Comparison of ENCODE assay signal across 8 cellular contexts in the genomic region with DNA sequence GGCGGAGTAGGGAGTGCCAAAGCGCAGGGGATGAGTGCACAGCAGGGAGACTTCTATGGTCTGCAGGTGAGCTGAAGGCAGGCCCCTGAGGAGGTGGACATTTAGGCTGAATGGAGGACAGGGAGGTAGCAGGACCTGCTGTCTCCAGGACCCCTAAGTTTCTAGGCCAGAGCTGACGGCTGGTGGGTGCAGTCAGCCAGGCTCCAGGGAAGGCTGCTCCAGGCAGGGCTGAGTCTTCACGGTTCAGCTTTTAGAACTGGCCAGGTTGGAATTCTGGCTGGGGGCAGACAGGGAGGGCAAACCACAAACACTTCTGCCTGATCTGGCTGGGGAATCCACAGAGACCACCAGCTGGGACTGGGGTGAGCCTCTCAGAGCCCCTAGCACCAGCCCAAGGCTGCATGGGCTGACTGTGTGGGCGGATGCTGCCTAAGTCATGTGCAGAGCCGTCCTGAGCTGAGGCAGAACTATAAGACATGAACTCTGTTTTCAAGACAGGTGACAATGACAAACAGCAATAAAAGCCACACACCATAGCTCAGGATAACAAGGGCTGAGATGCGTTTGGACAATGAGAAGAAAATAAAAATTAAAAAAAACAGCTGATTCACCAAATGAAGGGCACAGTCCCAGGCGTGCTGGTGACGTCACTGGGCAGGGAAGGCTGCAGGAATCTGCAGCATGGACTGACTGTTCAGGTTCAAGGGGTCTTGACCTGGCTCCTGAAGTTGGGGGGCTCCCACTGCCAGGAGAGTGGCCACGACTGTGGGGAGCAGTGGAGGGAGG.
DNase-seq lines count a peak whose midpoint lies in the region; ATAC-seq lines count a peak whose summit lies in the region.

No MANE protein-coding gene starts in this region.

- H3K4me1 ChIP-seq in iPS-15b (ENCODE audit: control insufficient read depth, insufficient read depth, low read length): peaks cover 54% of the 10 kb centered on the region

- no peaks in the 10 kb centered on the region for H3K9me3 ChIP-seq in iPS-15b (ENCODE audit: control insufficient read depth, insufficient read depth, low read length)

- no peaks in the 10 kb centered on the region for H3K27me3 Mint-ChIP-seq in activated naive CD8-positive, alpha-beta T cell treated with anti-CD3 and anti-CD28 coated beads, Interleukin-2, amount 50 U/mL, for 24 hours
- H3K27me3 Mint-ChIP-seq in stimulated activated memory B cell treated with anti-CD40 and anti-IgM and Interleukin-4, amounts not matched to agents 10 μg/mL and 1 μg/mL and 100 μg/mL, for 72 hours: no peaks in the 10 kb centered on the region

- H3K36me3 Mint-ChIP-seq in activated naive CD8-positive, alpha-beta T cell treated with anti-CD3 and anti-CD28 coated beads, Interleukin-2, amount 50 U/mL, for 24 hours (ENCODE audit: low read depth): no peaks in the 10 kb centered on the region
- H3K36me3 Mint-ChIP-seq in stimulated activated memory B cell treated with anti-CD40 and anti-IgM and Interleukin-4, amounts not matched to agents 10 μg/mL and 1 μg/mL and 100 μg/mL, for 72 hours: no peaks in the 10 kb centered on the region

- no peaks in the 10 kb centered on the region for H3K9me3 Mint-ChIP-seq in activated naive CD8-positive, alpha-beta T cell treated with anti-CD3 and anti-CD28 coated beads, Interleukin-2, amount 50 U/mL, for 24 hours
- H3K9me3 Mint-ChIP-seq in stimulated activated memory B cell treated with anti-CD40 and anti-IgM and Interleukin-4, amounts not matched to agents 10 μg/mL and 1 μg/mL and 100 μg/mL, for 72 hours: no peaks in the 10 kb centered on the region

- H3K27me3 ChIP-seq in iPS-15b (ENCODE audit: control insufficient read depth, insufficient read depth, low read length): no peaks in the 10 kb centered on the region

- no peak overlapping the region for H3K4me3 Mint-ChIP-seq in activated naive CD8-positive, alpha-beta T cell treated with anti-CD3 and anti-CD28 coated beads, Interleukin-2, amount 50 U/mL, for 24 hours
- H3K4me3 Mint-ChIP-seq in stimulated activated memory B cell treated with anti-CD40 and anti-IgM and Interleukin-4, amounts not matched to agents 10 μg/mL and 1 μg/mL and 100 μg/mL, for 72 hours: peak overlapping the region; percentile 48

- peaks cover 67% of the 10 kb centered on the region for H3K4me1 Mint-ChIP-seq in activated naive CD8-positive, alpha-beta T cell treated with anti-CD3 and anti-CD28 coated beads, Interleukin-2, amount 50 U/mL, for 24 hours
- peaks cover 62% of the 10 kb centered on the region for H3K4me1 Mint-ChIP-seq in stimulated activated memory B cell treated with anti-CD40 and anti-IgM and Interleukin-4, amounts not matched to agents 10 μg/mL and 1 μg/mL and 100 μg/mL, for 72 hours

- H3K9ac ChIP-seq in iPS-15b (ENCODE audit: low read depth, low read length): peak overlapping the region; percentile 73

- H3K27ac Mint-ChIP-seq in activated naive CD8-positive, alpha-beta T cell treated with anti-CD3 and anti-CD28 coated beads, Interleukin-2, amount 50 U/mL, for 24 hours: peak overlapping the region; percentile 87
- H3K27ac Mint-ChIP-seq in stimulated activated memory B cell treated with anti-CD40 and anti-IgM and Interleukin-4, amounts not matched to agents 10 μg/mL and 1 μg/mL and 100 μg/mL, for 72 hours: peak overlapping the region; percentile 80

- ATAC-seq in activated naive CD8-positive, alpha-beta T cell treated with anti-CD3 and anti-CD28 coated beads, Interleukin-2, amount 50 U/mL, for 24 hours: no peak
- ATAC-seq in stimulated activated memory B cell treated with anti-CD40 and anti-IgM and Interleukin-4, amounts not matched to agents 10 μg/mL and 1 μg/mL and 100 μg/mL, for 72 hours: no peak
- no peak for ATAC-seq in HG02610 (IDR thresholded peaks at IDR 0.05; ENCODE audit: unreplicated experiment)

- peak; percentile 67 for DNase-seq in NCI-H2107 treated with DMSO at 0.1 percent for 48 hours (lab: John Stamatoyannopoulos, UW; ENCODE audit: unreplicated experiment)
- DNase-seq in NCI-H2107 (lab: John Stamatoyannopoulos, UW): no peak
- no peak for DNase-seq in activated naive CD8-positive, alpha-beta T cell treated with anti-CD3 and anti-CD28 coated beads, Interleukin-2, amount 50 U/mL, for 24 hours
- DNase-seq in NCI-H1105 (lab: John Stamatoyannopoulos, UW): no peak
- DNase-seq in stimulated activated CD4-positive, alpha-beta T cell treated with anti-CD3 and anti-CD28 coated beads, Interleukin-4, amount 100 ng/mL, for 24 hours: no peak

- no peaks in the 10 kb centered on the region for H3K36me3 ChIP-seq in iPS-15b (ENCODE audit: control insufficient read depth, insufficient read depth, low read length)

- peak overlapping the region; percentile 76 for H3K4me3 ChIP-seq in iPS-15b (ENCODE audit: low read depth, low read length)
